In the genomic region with DNA sequence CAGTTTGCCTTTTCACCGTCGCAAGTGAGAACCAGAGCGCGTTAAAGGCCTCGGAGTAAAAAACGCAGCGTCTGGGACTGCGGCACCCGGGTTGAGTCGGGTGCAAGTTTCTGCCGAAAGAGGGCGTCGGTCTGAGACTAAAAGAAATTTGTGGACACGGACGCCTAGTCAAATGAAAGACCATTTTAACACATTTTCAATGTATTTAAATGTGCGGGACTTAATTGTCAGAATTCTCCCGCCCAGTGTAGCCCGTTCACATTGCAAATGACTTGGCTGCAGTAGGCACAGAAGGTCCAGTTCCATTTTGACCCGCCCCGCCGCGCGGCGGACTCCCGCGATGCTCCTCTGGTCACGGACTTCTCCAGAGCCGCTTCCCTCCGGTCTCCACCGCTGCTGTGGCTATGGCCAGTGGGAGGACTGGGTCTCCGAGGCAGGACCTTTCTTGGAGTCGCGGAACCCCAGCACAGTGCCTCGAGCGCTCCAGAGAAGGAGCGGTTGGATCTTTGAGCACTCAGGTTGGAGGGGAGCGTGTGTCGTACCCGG, we compare ENCODE assay signal across 8 cellular contexts. TPM values are rescaled to one million over a fixed set of nuclear protein-coding genes. Genes with fewer than 3 reads are reported as not detected.
DNase-seq lines count a peak whose midpoint lies in the region; TF ChIP-seq lines count a peak whose summit lies in the region.

No MANE protein-coding gene starts in this region.

- H3K27ac ChIP-seq in VCaP: peak overlapping the region; percentile 62

- no peaks in the 10 kb centered on the region for H3K9me3 ChIP-seq in endocrine pancreas (ENCODE audit: control insufficient read depth, low read length)

- DNase-seq in Daoy (ENCODE audit: low read depth): peak; percentile 60
- peak; percentile 39 for DNase-seq in H4 (ENCODE audit: low spot score)
- DNase-seq in NCI-H1694 treated with DMSO at 0.1 percent for 48 hours (lab: John Stamatoyannopoulos, UW): peak; percentile 50
- DNase-seq in lung microvascular endothelial cell (ENCODE audit: low read depth in 2 of 2): peak; percentile 76 to 80
- DNase-seq in stimulated activated CD4-positive, alpha-beta T cell treated with anti-CD3 and anti-CD28 coated beads, TNF-alpha, amount 100 ng/mL, for 48 hours (ENCODE audit: low read depth in 3 of 3): peak; percentile 32 to 56 (median 40)
- DNase-seq in NK-92 treated with Interleukin-12 subunit alpha and Interleukin-12 subunit beta, amount 100 ng/mL, for 24 hours (lab: John Stamatoyannopoulos, UW): no peak

- H3K9ac ChIP-seq in endocrine pancreas (ENCODE audit: control insufficient read depth, insufficient read depth, low read length): no peak overlapping the region

- H3K4me1 ChIP-seq in endocrine pancreas (ENCODE audit: control insufficient read depth, insufficient read depth, low read length): no peaks in the 10 kb centered on the region

- peaks cover 4% of the 10 kb centered on the region for H3K27me3 ChIP-seq in endocrine pancreas (ENCODE audit: control insufficient read depth, insufficient read depth, low read length)

- peak overlapping the region; percentile 47 for H3K4me3 ChIP-seq in endocrine pancreas (ENCODE audit: control insufficient read depth, insufficient read depth, low read length)

- H3K36me3 ChIP-seq in endocrine pancreas (ENCODE audit: control insufficient read depth, insufficient read depth, low read length): no peaks in the 10 kb centered on the region

- TF ChIP-seq CTCF in VCaP (conservative IDR thresholded peaks at IDR 0.05): peak; percentile 84

RNA-seq across cellular contexts. Expression of gene NPR3, which starts 1.3 kb away (rescaled TPM):
- total RNA-seq in Daoy (2014; rRNA removed; shearing (Covaris generic)): 0.71 and 0.86 TPM in 2 replicates
- total RNA-seq in H4 (2014; rRNA removed; shearing (Covaris generic)): 0.10 and 0.27 TPM in 2 replicates
- under 0.01 and 0.22 TPM in 2 replicates for total RNA-seq in lung microvascular endothelial cell
